Comparison of ENCODE assay signal across 8 cellular contexts in the genomic region with DNA sequence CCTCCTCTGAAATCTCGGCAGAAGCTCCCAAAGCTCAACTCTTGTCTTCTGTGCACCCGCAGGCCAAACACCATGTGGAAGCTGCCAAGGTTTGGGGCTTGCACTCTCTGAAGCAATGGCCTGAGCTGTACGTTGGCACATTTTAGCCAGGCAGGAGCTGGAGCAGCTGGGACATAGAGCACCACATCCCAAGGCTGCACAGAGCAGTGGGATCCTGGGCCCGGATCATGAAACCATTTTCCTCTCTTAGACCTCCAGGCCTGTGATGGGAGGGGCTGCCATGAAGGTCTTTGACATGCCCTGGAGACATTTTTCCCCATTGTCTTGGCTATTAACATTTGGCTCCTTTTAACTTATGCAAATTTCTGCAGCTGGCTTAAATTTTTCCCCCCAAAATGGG.
"Had no signal": no experiment of that assay in that cellular context is flagged by ENCODE, and none has a peak within 500 bp of the region (broad histone marks: within the 10 kb centered on the region; RNA-seq: fewer than 3 reads in every experiment).

No MANE protein-coding gene starts in this region.

- H3K27ac ChIP-seq: HL-60 had no signal

- H3K4me2 ChIP-seq: GM23338 had no signal

- H3K4me3 ChIP-seq: GM23338, K562 had no signal

- H2AFZ ChIP-seq: GM23338 had no signal

- DNase-seq: H9, HCEC 1CT, HFFc6, KG1 had no signal

- ATAC-seq: GM23338, HepG2, K562 had no signal
